Comparison of ENCODE assay signal across 8 cellular contexts in the genomic region with DNA sequence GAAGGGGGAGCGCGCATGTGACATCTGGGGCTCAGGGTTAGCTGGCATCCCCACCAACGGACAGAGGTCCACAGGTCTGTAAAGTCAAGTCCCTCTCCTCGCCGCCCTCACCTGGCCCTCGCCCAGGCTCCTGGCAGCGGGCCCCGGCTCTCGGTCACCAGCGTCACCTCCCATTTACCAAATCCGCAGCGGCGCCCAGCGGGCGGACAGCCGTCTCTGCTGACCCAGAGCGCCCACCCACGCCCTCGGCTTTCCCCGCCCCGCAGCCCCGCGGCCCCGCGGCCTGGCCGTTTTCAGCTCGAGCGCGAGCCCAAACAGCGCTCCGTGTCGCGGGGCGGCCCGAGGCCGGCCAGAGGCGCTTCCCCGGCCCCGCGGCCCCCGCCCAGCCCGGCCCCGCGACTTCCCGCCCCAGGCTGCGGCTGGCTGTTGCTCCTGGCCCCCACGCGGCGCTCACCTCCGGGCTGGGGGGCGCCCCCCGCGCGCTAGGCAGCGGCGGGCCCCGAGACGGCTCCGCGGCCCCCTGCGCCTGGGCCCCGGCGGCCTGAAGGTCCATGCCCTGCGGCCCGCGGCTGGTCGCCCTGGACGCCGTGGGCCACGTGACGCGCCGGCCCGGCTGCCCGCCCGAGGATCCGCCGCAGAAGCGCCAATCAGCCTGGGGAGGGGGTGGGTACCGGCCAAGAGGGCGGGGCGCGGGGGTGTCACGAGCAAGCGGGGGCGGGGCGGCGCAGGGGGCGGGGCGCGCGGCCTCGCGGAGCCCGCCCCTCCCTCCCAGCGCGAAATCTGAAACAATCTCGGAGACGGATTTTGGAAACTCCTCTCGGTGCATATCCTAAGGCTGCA. TPM values are rescaled to one million over a fixed set of nuclear protein-coding genes. Genes with fewer than 3 reads are reported as not detected.
DNase-seq lines count a peak whose midpoint lies in the region; ATAC-seq and TF ChIP-seq lines count a peak whose summit lies in the region.

A gene with protein sequence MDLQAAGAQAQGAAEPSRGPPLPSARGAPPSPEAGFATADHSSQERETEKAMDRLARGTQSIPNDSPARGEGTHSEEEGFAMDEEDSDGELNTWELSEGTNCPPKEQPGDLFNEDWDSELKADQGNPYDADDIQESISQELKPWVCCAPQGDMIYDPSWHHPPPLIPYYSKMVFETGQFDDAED (minus strand): TSS at position 598 of the 840 bp plus-strand sequence. CDS start 45 bp downstream, at position 553.

- H3K27ac ChIP-seq in BLaER1 (peak within 1 kb of the TSS; percentile 77), RWPE1 (peak within 1 kb of the TSS; percentile 84)

- H3K27ac Mint-ChIP-seq in IgD-negative memory B cell: peak within 1 kb of the TSS; percentile 84 to 95 (median 92)
- peak within 1 kb of the TSS; percentile 74 for H3K27ac Mint-ChIP-seq in activated T-helper 17 cell treated with anti-CD3 and anti-CD28 coated beads, Interleukin-2, amount 50 U/mL, for 72 hours
- peak within 1 kb of the TSS; percentile 1 to 88 (median 62) for H3K27ac Mint-ChIP-seq in naive thymus-derived CD8-positive, alpha-beta T cell
- peak within 1 kb of the TSS; percentile 88 for H3K27ac Mint-ChIP-seq in stimulated activated naive B cell treated with anti-CD40 and anti-IgM and Interleukin-4, amounts not matched to agents 10 μg/mL and 1 μg/mL and 100 μg/mL, for 72 hours

- H3K4me3 Mint-ChIP-seq in IgD-negative memory B cell: peak within 1 kb of the TSS; percentile 90 to 96 (median 92)
- H3K4me3 Mint-ChIP-seq in activated T-helper 17 cell treated with anti-CD3 and anti-CD28 coated beads, Interleukin-2, amount 50 U/mL, for 72 hours: peak within 1 kb of the TSS; percentile 79
- H3K4me3 Mint-ChIP-seq in naive thymus-derived CD8-positive, alpha-beta T cell: peak within 1 kb of the TSS; percentile 77 to 95 (median 88)
- peak within 1 kb of the TSS; percentile 86 to 87 for H3K4me3 Mint-ChIP-seq in stimulated activated naive B cell treated with anti-CD40 and anti-IgM and Interleukin-4, amounts not matched to agents 10 μg/mL and 1 μg/mL and 100 μg/mL, for 72 hours

- no peaks in the 10 kb centered on the region for H3K27me3 ChIP-seq in BLaER1

- POLR2A ChIA-PET in RWPE1 (lab: Yijun Ruan, JAX; ENCODE audit: low non-redundant PET): interaction anchor here (0.6 kb wide), 1 partner anchor 414 kb away, joined by 3 read pairs; no protein-coding TSS in a partner anchor
- POLR2A ChIA-PET in naive thymus-derived CD8-positive, alpha-beta T cell (lab: Charles Lee): interaction anchor here (0.5 kb wide), 1 partner anchor 323 kb away, joined by 3 read pairs; no protein-coding TSS in a partner anchor

- H4K20me1 ChIP-seq in BLaER1: peaks cover 35% of the 10 kb centered on the region

- H3K4me3 ChIP-seq in BLaER1: peak within 1 kb of the TSS; percentile 80
- H3K4me3 ChIP-seq in fibroblast of mammary gland (ENCODE audit: control insufficient read depth, low read depth, low read length): peak within 1 kb of the TSS; percentile 72

- peaks cover 13 to 16% (median 16%) of the 10 kb centered on the region in 3 donors for H3K4me1 Mint-ChIP-seq in IgD-negative memory B cell
- peaks cover 12% of the 10 kb centered on the region for H3K4me1 Mint-ChIP-seq in activated T-helper 17 cell treated with anti-CD3 and anti-CD28 coated beads, Interleukin-2, amount 50 U/mL, for 72 hours
- peaks cover 13 to 19% (median 17%) of the 10 kb centered on the region in 4 donors for H3K4me1 Mint-ChIP-seq in naive thymus-derived CD8-positive, alpha-beta T cell
- peaks cover 21 to 27% of the 10 kb centered on the region in 2 donors for H3K4me1 Mint-ChIP-seq in stimulated activated naive B cell treated with anti-CD40 and anti-IgM and Interleukin-4, amounts not matched to agents 10 μg/mL and 1 μg/mL and 100 μg/mL, for 72 hours

- peaks cover 63% of the 10 kb centered on the region for H3K36me3 ChIP-seq in BLaER1

- DNase-seq in RWPE1 (ENCODE audit: low spot score) (peak; percentile 93), fibroblast of mammary gland (ENCODE audit: low read depth) (peak; percentile 78)
- DNase-seq in naive thymus-derived CD8-positive, alpha-beta T cell: peak; percentile 49 to 89 (median 76)
- DNase-seq in stimulated activated naive B cell treated with anti-CD40 and anti-IgM and Interleukin-4, amounts not matched to agents 10 μg/mL and 1 μg/mL and 100 μg/mL, for 72 hours: peak; percentile 61

- H3K9me3 ChIP-seq in BLaER1: no peaks in the 10 kb centered on the region

- peak; percentile 79 for ATAC-seq in GM19397 (IDR thresholded peaks at IDR 0.05; ENCODE audit: unreplicated experiment)
- ATAC-seq in activated T-helper 17 cell treated with anti-CD3 and anti-CD28 coated beads, Interleukin-2, amount 50 U/mL, for 72 hours (replicated peaks): peak; percentile 87
- peak; percentile 80 to 84 for ATAC-seq in naive thymus-derived CD8-positive, alpha-beta T cell
- ATAC-seq in stimulated activated naive B cell treated with anti-CD40 and anti-IgM and Interleukin-4, amounts not matched to agents 10 μg/mL and 1 μg/mL and 100 μg/mL, for 72 hours (replicated peaks): peak; percentile 83 to 89

- H3K4me1 ChIP-seq in BLaER1: peaks cover 22% of the 10 kb centered on the region

- H3K9me3 Mint-ChIP-seq in IgD-negative memory B cell: no peaks in the 10 kb centered on the region
- no peaks in the 10 kb centered on the region for H3K9me3 Mint-ChIP-seq in activated T-helper 17 cell treated with anti-CD3 and anti-CD28 coated beads, Interleukin-2, amount 50 U/mL, for 72 hours
- no peaks in the 10 kb centered on the region for H3K9me3 Mint-ChIP-seq in naive thymus-derived CD8-positive, alpha-beta T cell
- H3K9me3 Mint-ChIP-seq in stimulated activated naive B cell treated with anti-CD40 and anti-IgM and Interleukin-4, amounts not matched to agents 10 μg/mL and 1 μg/mL and 100 μg/mL, for 72 hours: no peaks in the 10 kb centered on the region

- H3K36me3 Mint-ChIP-seq in IgD-negative memory B cell: peaks cover 3% of the 10 kb centered on the region
- H3K36me3 Mint-ChIP-seq in activated T-helper 17 cell treated with anti-CD3 and anti-CD28 coated beads, Interleukin-2, amount 50 U/mL, for 72 hours (ENCODE audit: low read depth): peaks cover 40% of the 10 kb centered on the region
- H3K36me3 Mint-ChIP-seq in naive thymus-derived CD8-positive, alpha-beta T cell: peaks cover 0 to 22% (median 2%) of the 10 kb centered on the region in 3 donors
- peaks cover 24 to 31% of the 10 kb centered on the region in 2 donors for H3K36me3 Mint-ChIP-seq in stimulated activated naive B cell treated with anti-CD40 and anti-IgM and Interleukin-4, amounts not matched to agents 10 μg/mL and 1 μg/mL and 100 μg/mL, for 72 hours

- no peak for TF ChIP-seq CTCF in RWPE1 (conservative IDR thresholded peaks at IDR 0.05; ENCODE audit: low read depth)
- no peak for TF ChIP-seq CTCF in fibroblast of mammary gland (conservative IDR thresholded peaks at IDR 0.05; ENCODE audit: control insufficient read depth, insufficient read depth, low read depth, low read length)

- CTCF ChIA-PET in RWPE1 (lab: Yijun Ruan, JAX): interaction anchor here (0.8 kb wide), 1 partner anchor 369 kb away, joined by 3 read pairs; no protein-coding TSS in a partner anchor

- peak within 1 kb of the TSS; percentile 94 for H3K4me2 ChIP-seq in BLaER1

- no peaks in the 10 kb centered on the region for H3K27me3 Mint-ChIP-seq in IgD-negative memory B cell
- H3K27me3 Mint-ChIP-seq in activated T-helper 17 cell treated with anti-CD3 and anti-CD28 coated beads, Interleukin-2, amount 50 U/mL, for 72 hours: no peaks in the 10 kb centered on the region
- no peaks in the 10 kb centered on the region for H3K27me3 Mint-ChIP-seq in naive thymus-derived CD8-positive, alpha-beta T cell
- no peaks in the 10 kb centered on the region for H3K27me3 Mint-ChIP-seq in stimulated activated naive B cell treated with anti-CD40 and anti-IgM and Interleukin-4, amounts not matched to agents 10 μg/mL and 1 μg/mL and 100 μg/mL, for 72 hours

- H3K9ac ChIP-seq in BLaER1: peak within 1 kb of the TSS; percentile 83

RNA-seq across cellular contexts. Expression of the gene that starts here (rescaled TPM):
- polyA plus RNA-seq in IgD-negative memory B cell: 35.4 TPM
- total RNA-seq in activated T-helper 17 cell treated with anti-CD3 and anti-CD28 coated beads, Interleukin-2, amount 50 U/mL, for 72 hours: 10 to 100 TPM; 29.5 to 41.6 TPM
- total RNA-seq in naive thymus-derived CD8-positive, alpha-beta T cell: 1 to 10 TPM; 4.7 to 5.2 TPM
- polyA plus RNA-seq in naive thymus-derived CD8-positive, alpha-beta T cell: 10 to 100 TPM; 12.4 to 13.6 (median 13.2) TPM

Comparison
In these comparisons a context has a peak if more than half of its experiments do, and no peak if none do; other contexts are left out.
1. Peak in every context shown above with its lines: DNase-seq, ATAC-seq, H3K4me3 ChIP-seq and H3K27ac ChIP-seq.
2. RNA of the gene that starts here (total RNA-seq): 29.5 to 41.6 TPM in activated T-helper 17 cell treated with anti-CD3 and anti-CD28 coated beads, Interleukin-2, amount 50 U/mL, for 72 hours; 4.7 to 5.2 TPM in naive thymus-derived CD8-positive, alpha-beta T cell; every median in the first group is over 4 times any median in the second.